18 cellular contexts compared by ENCODE assay signal in the genomic region with DNA sequence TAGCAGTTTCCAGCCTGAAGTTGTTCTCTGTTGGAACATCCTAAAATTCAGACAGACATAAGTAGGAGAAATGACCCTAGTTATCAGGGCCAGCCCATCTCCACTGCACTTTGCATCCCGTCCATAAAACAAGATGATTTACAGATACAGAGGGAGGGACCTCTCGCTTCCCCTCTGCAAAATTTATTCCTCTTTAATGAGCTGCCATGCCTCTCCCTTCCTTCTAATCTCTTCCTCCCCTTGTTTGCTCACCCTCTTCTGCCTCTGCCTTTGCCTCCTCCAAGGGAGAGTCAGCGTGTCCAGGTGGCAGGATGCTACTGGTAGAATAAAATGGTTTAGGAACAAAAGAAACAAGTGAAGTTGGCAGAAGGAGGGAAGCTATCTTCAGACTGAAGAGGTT.
"Had no signal": no experiment of that assay in that cellular context is flagged by ENCODE, and none has a peak within 500 bp of the region (broad histone marks: within the 10 kb centered on the region; RNA-seq: fewer than 3 reads in every experiment).

No MANE protein-coding gene starts in this region.

- H3K27me3 ChIP-seq: adrenal gland, colonic mucosa, esophagus squamous epithelium, vagina had no signal

- H3K9me3 ChIP-seq: adrenal gland, colonic mucosa, esophagus squamous epithelium, vagina had no signal

- H3K4me3 ChIP-seq: adrenal gland, colonic mucosa, esophagus squamous epithelium, skin epidermis, tibial artery, vagina had no signal

- H3K27ac ChIP-seq: adrenal gland, colonic mucosa, esophagus squamous epithelium, skin epidermis, tibial artery, vagina had no signal

- H3K4me1 ChIP-seq: adrenal gland, tibial artery had no signal

- DNase-seq: activated CD4-positive, alpha-beta memory T cell treated with anti-CD3 and anti-CD28 coated beads, Interleukin-2, amount 10 ng/mL, durations not matched to agents 7 days and 5 days; activated CD4-positive, alpha-beta T cell treated with anti-CD3 and anti-CD28 coated beads for 4 hours; activated effector memory CD4-positive, alpha-beta T cell treated with anti-CD3 and anti-CD28 coated beads, Interleukin-2, amount 50 U/mL, for 16 hours; activated T-cell treated with anti-CD3 and anti-CD28 coated beads, Interleukin-2, amount 50 U/mL, for 4 hours; adrenal gland; colonic mucosa; effector CD4-positive, alpha-beta T cell; esophagus squamous epithelium; glutamatergic neuron; hypothalamus; left ventricle myocardium superior; natural killer cell; stimulated activated CD4-positive, alpha-beta T cell treated with anti-CD3 and anti-CD28 coated beads, Interleukin-15, amount 100 ng/mL, for 24 hours; stimulated activated CD4-positive, alpha-beta T cell treated with anti-CD3 and anti-CD28 coated beads, Interleukin-4, amount 100 ng/mL, for 1 hour; stimulated activated naive B cell treated with anti-CD40 and anti-IgM and Interleukin-4, amounts not matched to agents 10 μg/mL and 1 μg/mL and 100 μg/mL, for 72 hours had no signal

- ATAC-seq: activated T-cell treated with anti-CD3 and anti-CD28 coated beads, Interleukin-2, amount 50 U/mL, for 4 hours; left ventricle myocardium superior; natural killer cell; stimulated activated naive B cell treated with anti-CD40 and anti-IgM and Interleukin-4, amounts not matched to agents 10 μg/mL and 1 μg/mL and 100 μg/mL, for 72 hours had no signal

- H3K36me3 ChIP-seq: adrenal gland, colonic mucosa, esophagus squamous epithelium, tibial artery, vagina had no signal
